In genomic region chr6:75204222-75204958, GRCh38 we compare ENCODE assay signal across 8 cellular contexts. TPM values are rescaled to one million over a fixed set of nuclear protein-coding genes. Genes with fewer than 3 reads are reported as not detected.
A peak's percentile ranks its signal among the peaks of the same experiment; 100 is the strongest.
DNase-seq lines count a peak whose midpoint lies in the region; ATAC-seq, FAIRE-seq and TF ChIP-seq lines count a peak whose summit lies in the region.

No MANE protein-coding gene starts in this region.

- in situ Hi-C loops in transverse colon (cut with MboI; ENCODE audit: low pct_ligation_motif_present in 1 of 4, low pct_unique_long_range_greater_than_20kb in 1 of 4, low sequenced_read_pairs in 3 of 4), result loop anchor here in 3 of 4 donors (25.0 kb wide), 4 partner anchors 792 to 1467 kb away; no protein-coding TSS in a partner anchor

- H3K9me3 ChIP-seq in mucosa of stomach (ENCODE audit: control insufficient read depth, low read length) (no peaks in the 10 kb centered on the region), transverse colon (no peaks in the 10 kb centered on the region)

- intact Hi-C loops in transverse colon (cut with DNase I; ENCODE audit: low total_unique reads), result loop anchor here (5.0 to 10.0 kb wide), 3 partner anchors 450 to 1232 kb away; no protein-coding TSS in a partner anchor

- DNase-seq in AG04449 (ENCODE audit: low read depth, low spot score), result peak; percentile 76
- DNase-seq in GM12891 (ENCODE audit: insufficient read length, low spot score), result no peak
- peak; percentile 34 for DNase-seq in NCI-H2171 (lab: John Stamatoyannopoulos, UW)
- DNase-seq in activated CD8-positive, alpha-beta memory T cell treated with anti-CD3 and anti-CD28 coated beads, Interleukin-2, amount 10 ng/mL, durations not matched to agents 7 days and 5 days, result peak; percentile 60
- DNase-seq in fibroblast of peridontal ligament (ENCODE audit: extremely low read depth), result peak; percentile 97
- peak; percentile 72 for DNase-seq in transverse colon

- TF ChIP-seq POLR2A in GM12891 (IDR thresholded peaks at IDR 0.05; ENCODE audit: low read depth, low read length) (no peak), transverse colon (IDR thresholded peaks at IDR 0.05) (no peak)

- H3K9me3 Mint-ChIP-seq in activated CD8-positive, alpha-beta memory T cell treated with anti-CD3 and anti-CD28 coated beads, Interleukin-2, amount 10 ng/mL, durations not matched to agents 7 days and 5 days (ENCODE audit: low read depth), result no peaks in the 10 kb centered on the region

- H3K9ac ChIP-seq in mucosa of stomach (ENCODE audit: low read length), result peak overlapping the region; percentile 69

- TF ChIP-seq CTCF in AG04449 (IDR thresholded peaks at IDR 0.05; ENCODE audit: insufficient read depth, low read length, missing control alignments), result peak; percentile 69
- peak; percentile 60 to 73 (median 65) for TF ChIP-seq CTCF in transverse colon (IDR thresholded peaks at IDR 0.05)

- peak overlapping the region; percentile 79 to 86 (median 84) for H3K27ac ChIP-seq in transverse colon

- H3K36me3 ChIP-seq in mucosa of stomach (ENCODE audit: control insufficient read depth, insufficient read depth, low read length) (no peaks in the 10 kb centered on the region), transverse colon (no peaks in the 10 kb centered on the region)

- peaks cover 73% of the 10 kb centered on the region for H3K27me3 ChIP-seq in mucosa of stomach (ENCODE audit: control insufficient read depth, insufficient read depth, low read length)
- H3K27me3 ChIP-seq in transverse colon, result peaks cover 87% of the 10 kb centered on the region

- TF ChIP-seq EP300 in transverse colon (IDR thresholded peaks at IDR 0.05; ENCODE audit: low read depth), result no peak

- H3K27ac Mint-ChIP-seq in activated CD8-positive, alpha-beta memory T cell treated with anti-CD3 and anti-CD28 coated beads, Interleukin-2, amount 10 ng/mL, durations not matched to agents 7 days and 5 days, result peak overlapping the region; percentile 43

- CTCF ChIA-PET in AG04449 (lab: Yijun Ruan, JAX), result interaction anchor here (0.6 to 11.9 kb wide), 30 partner anchors 12 to 1471 kb away, joined by 3 to 328 read pairs (median 3); no protein-coding TSS in a partner anchor
- CTCF ChIA-PET in activated CD8-positive, alpha-beta memory T cell treated with anti-CD3 and anti-CD28 coated beads, Interleukin-2, amount 10 ng/mL, durations not matched to agents 7 days and 5 days (lab: Charles Lee), result interaction anchor here (0.8 to 3.5 kb wide), 13 partner anchors 13 to 1471 kb away, joined by 3 to 20 read pairs (median 3); no protein-coding TSS in a partner anchor

- peaks cover 49% of the 10 kb centered on the region for H3K4me1 Mint-ChIP-seq in activated CD8-positive, alpha-beta memory T cell treated with anti-CD3 and anti-CD28 coated beads, Interleukin-2, amount 10 ng/mL, durations not matched to agents 7 days and 5 days

- H3K4me1 ChIP-seq in mucosa of stomach (ENCODE audit: control insufficient read depth, insufficient read depth, low read length) (peaks cover 11% of the 10 kb centered on the region), transverse colon (peaks cover 4 to 57% (median 17%) of the 10 kb centered on the region in 4 donors)

- H3K4me3 Mint-ChIP-seq in activated CD8-positive, alpha-beta memory T cell treated with anti-CD3 and anti-CD28 coated beads, Interleukin-2, amount 10 ng/mL, durations not matched to agents 7 days and 5 days, result peak overlapping the region; percentile 26

- H3K27me3 Mint-ChIP-seq in activated CD8-positive, alpha-beta memory T cell treated with anti-CD3 and anti-CD28 coated beads, Interleukin-2, amount 10 ng/mL, durations not matched to agents 7 days and 5 days, result peaks cover 86% of the 10 kb centered on the region

- peak; percentile 87 for FAIRE-seq in GM12891 (lab: Jason Lieb, UNC)

- H3K4me3 ChIP-seq in AG04449 (ENCODE audit: low read depth, low read length) (peak overlapping the region; percentile 100), mucosa of stomach (ENCODE audit: low read length) (peak overlapping the region; percentile 52), transverse colon (peak overlapping the region; percentile 37 to 55 (median 48))

- POLR2A ChIA-PET in AG04449 (lab: Yijun Ruan, JAX), result interaction anchor here (0.6 to 2.2 kb wide), 9 partner anchors 23 to 981 kb away, joined by 3 to 14 read pairs (median 4); no protein-coding TSS in a partner anchor

- peaks cover 6% of the 10 kb centered on the region for H3K36me3 Mint-ChIP-seq in activated CD8-positive, alpha-beta memory T cell treated with anti-CD3 and anti-CD28 coated beads, Interleukin-2, amount 10 ng/mL, durations not matched to agents 7 days and 5 days

- ATAC-seq in activated CD8-positive, alpha-beta memory T cell treated with anti-CD3 and anti-CD28 coated beads, Interleukin-2, amount 10 ng/mL, durations not matched to agents 7 days and 5 days, result no peak
- no peak for ATAC-seq in GM19324 (IDR thresholded peaks at IDR 0.05; ENCODE audit: low FRiP score, unreplicated experiment)

- 4 to 8% methylated on average over 16 to 35 of the region's 35 CpGs for WGBS in transverse colon (ENCODE audit: low coverage in 1 of 2), 2 donors

TF ChIP-seq in GM12891, 5 proteins besides CTCF, POLR2A, EP300 and RAD21:
- TF ChIP-seq SPI1 (IDR thresholded peaks at IDR 0.05; ENCODE audit: low read depth, low read length), result no peak
- no peak for TF ChIP-seq POLR2AphosphoS5 (IDR thresholded peaks at IDR 0.05; ENCODE audit: low read depth, low read length)
- no peak for TF ChIP-seq PAX5 (IDR thresholded peaks at IDR 0.05; ENCODE audit: insufficient read depth, low read length, severe bottlenecking)
- no peak for TF ChIP-seq POU2F2 (IDR thresholded peaks at IDR 0.05; ENCODE audit: low read depth, low read length)
- TF ChIP-seq TAF1 (IDR thresholded peaks at IDR 0.05; ENCODE audit: low read depth, low read length), result no peak

RNA-seq across cellular contexts. Expression of gene COL12A1, which starts 1.5 kb away (rescaled TPM):
- polyA plus RNA-seq in GM12891 (2012; ENCODE audit: low read depth, missing spikeins), result 0.03 TPM
- not detected for total RNA-seq in activated CD8-positive, alpha-beta memory T cell treated with anti-CD3 and anti-CD28 coated beads, Interleukin-2, amount 10 ng/mL, durations not matched to agents 7 days and 5 days
- total RNA-seq in transverse colon, result 10 to 100 TPM; 14.2 to 45.1 (median 32.3) TPM

RNA-seq across cellular contexts. Expression of gene COX7A2, which starts 39.2 kb away (rescaled TPM):
- 391 TPM for polyA plus RNA-seq in GM12891 (2012; ENCODE audit: low read depth, missing spikeins)
- total RNA-seq in activated CD8-positive, alpha-beta memory T cell treated with anti-CD3 and anti-CD28 coated beads, Interleukin-2, amount 10 ng/mL, durations not matched to agents 7 days and 5 days, result 100 to 1,000 TPM; 377 to 456 TPM
- 100 to 1,000 TPM; 146 to 469 (median 349) TPM for total RNA-seq in transverse colon

Comparison
In these comparisons a context has a peak if more than half of its experiments do, and no peak if none do; other contexts are left out.
1. H3K4me3 ChIP-seq: peak in every context shown above with its lines; median percentile 100 in AG04449; 52 in mucosa of stomach; 48 in transverse colon.
2. RNA of gene COL12A1, which starts 1.5 kb away (total RNA-seq): 14.2 to 45.1 TPM in transverse colon; not detected in activated CD8-positive, alpha-beta memory T cell treated with anti-CD3 and anti-CD28 coated beads, Interleukin-2, amount 10 ng/mL, durations not matched to agents 7 days and 5 days; every median in the first group is over 10 times any median in the second.